8 cellular contexts compared by ENCODE assay signal in genomic region chr1:26530540-26530897, GRCh38. TPM values are rescaled to one million over a fixed set of nuclear protein-coding genes. Genes with fewer than 3 reads are reported as not detected.
DNase-seq lines count a peak whose midpoint lies in the region; ATAC-seq, FAIRE-seq and TF ChIP-seq lines count a peak whose summit lies in the region.

No MANE protein-coding gene starts in this region.

- FAIRE-seq in GM19239 (lab: Jason Lieb, UNC): peak; percentile 68

- H3K4me1 ChIP-seq in RWPE2 (ENCODE audit: insufficient read depth, poor library complexity, severe bottlenecking) (peaks cover 12% of the 10 kb centered on the region), skeletal muscle tissue (ENCODE audit: control insufficient read depth in 3 of 3, insufficient read depth in 3 of 3, low read length in 3 of 3) (peaks cover 7 to 13% (median 9%) of the 10 kb centered on the region in 3 donors)

- DNase-seq in GM19239 (ENCODE audit: insufficient read length, low spot score) (no peak), RWPE2 (ENCODE audit: low spot score) (no peak), fibroblast of villous mesenchyme (ENCODE audit: low read depth) (no peak), NCI-H774 (lab: John Stamatoyannopoulos, UW) (no peak), DMS 273 treated with DMSO at 0.1 percent for 48 hours (lab: John Stamatoyannopoulos, UW) (no peak)

- peak overlapping the region in 2 of 3 donors; percentile 16 to 65 for H3K9ac ChIP-seq in skeletal muscle tissue (ENCODE audit: low read depth in 1 of 3, low read length in 3 of 3)

- H3K27me3 ChIP-seq in RWPE2 (ENCODE audit: insufficient read depth, poor library complexity, severe bottlenecking): no peaks in the 10 kb centered on the region
- H3K27me3 ChIP-seq in skeletal muscle tissue (ENCODE audit: control insufficient read depth in 3 of 3, insufficient read depth in 3 of 3, low read length in 3 of 3): peaks cover 3 to 9% (median 4%) of the 10 kb centered on the region in 3 donors

- peaks cover 15% of the 10 kb centered on the region for H3K36me3 ChIP-seq in RWPE2 (ENCODE audit: low read depth)
- H3K36me3 ChIP-seq in skeletal muscle tissue (ENCODE audit: control insufficient read depth in 3 of 3, insufficient read depth in 3 of 3, low read length in 3 of 3): no peaks in the 10 kb centered on the region

- H3K27ac ChIP-seq in RWPE2 (ENCODE audit: poor library complexity, severe bottlenecking): peak overlapping the region; percentile 87
- no peak overlapping the region for H3K27ac ChIP-seq in skeletal muscle tissue (ENCODE audit: low read depth, low read length)

- TF ChIP-seq CTCF in RWPE2 (IDR thresholded peaks at IDR 0.05; ENCODE audit: poor library complexity, severe bottlenecking): no peak
- no peak for TF ChIP-seq CTCF in fibroblast of villous mesenchyme (IDR thresholded peaks at IDR 0.05; ENCODE audit: insufficient read depth, low read depth, low read length)

- H3K9me3 ChIP-seq in RWPE2 (ENCODE audit: severe bottlenecking) (no peaks in the 10 kb centered on the region), skeletal muscle tissue (ENCODE audit: control insufficient read depth in 3 of 3, low read length in 3 of 3) (no peaks in the 10 kb centered on the region)

- H3K4me3 ChIP-seq in RWPE2 (ENCODE audit: severe bottlenecking) (peak overlapping the region; percentile 100), fibroblast of villous mesenchyme (ENCODE audit: low read depth, low read length) (peak overlapping the region; percentile 67), skeletal muscle tissue (ENCODE audit: low read length in 3 of 3) (peak overlapping the region in 2 of 3 donors; percentile 67 to 68)

- ATAC-seq in RWPE2 (ENCODE audit: low read depth) (peak; percentile 2; the same call in 2 of the 3 replicates), GM21390 (IDR thresholded peaks at IDR 0.05; ENCODE audit: unreplicated experiment) (no peak), HG03521 (IDR thresholded peaks at IDR 0.05; ENCODE audit: unreplicated experiment) (no peak)

RNA-seq across cellular contexts. Expression of gene RPS6KA1, which starts 1.0 kb away (rescaled TPM):
- total RNA-seq in fibroblast of villous mesenchyme (3.2 and 6.9 TPM in 2 replicates), skeletal muscle tissue (8.9 TPM)

RNA-seq across cellular contexts. Expression of gene HMGN2, which starts 58.3 kb away (rescaled TPM):
- total RNA-seq in fibroblast of villous mesenchyme: 223 and 252 TPM in 2 replicates
- total RNA-seq in skeletal muscle tissue: 362 TPM
